Comparison of ENCODE assay signal across 8 cellular contexts in the genomic region with DNA sequence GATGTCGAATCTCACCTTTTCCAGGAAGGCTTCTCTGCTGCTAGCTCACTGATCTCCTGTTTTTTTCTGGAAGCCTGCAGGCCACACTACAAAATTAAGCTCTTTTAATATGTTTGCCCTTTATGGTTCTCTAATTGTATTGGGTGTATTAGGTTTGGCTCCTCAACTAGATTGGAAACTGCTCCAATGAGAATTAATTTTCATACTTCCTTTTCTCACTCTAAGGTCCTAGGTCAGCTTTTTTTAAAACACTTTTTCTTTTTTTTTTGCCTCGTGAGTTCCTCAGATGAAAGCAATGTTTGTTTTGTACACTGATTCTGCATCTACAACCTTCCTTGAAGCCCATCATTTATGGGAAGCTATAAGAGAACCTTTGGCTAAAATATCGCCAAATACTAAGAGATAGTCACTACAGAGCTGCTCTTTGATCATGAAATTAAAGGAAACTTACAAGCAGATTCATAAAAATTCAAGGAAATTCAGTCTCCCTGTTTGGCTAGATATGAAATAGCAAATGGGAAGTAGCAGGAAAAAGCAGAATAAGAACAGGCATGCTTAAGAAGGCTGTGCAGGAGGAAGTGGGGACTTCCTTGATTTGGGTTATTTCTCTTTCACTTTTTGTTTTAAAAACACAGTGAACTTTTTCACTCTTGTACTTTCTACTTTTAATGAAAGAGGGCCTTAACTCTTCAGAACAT. TPM values are rescaled to one million over a fixed set of nuclear protein-coding genes. Genes with fewer than 3 reads are reported as not detected.
A peak's percentile ranks its signal among the peaks of the same experiment; 100 is the strongest.
DNase-seq lines count a peak whose midpoint lies in the region; ATAC-seq, FAIRE-seq and TF ChIP-seq lines count a peak whose summit lies in the region.

No MANE protein-coding gene starts in this region.

- H3K27me3 ChIP-seq in liver (ENCODE audit: control insufficient read depth in 4 of 4, insufficient read depth in 4 of 4, low read length in 3 of 4) (no peaks in the 10 kb centered on the region), HepG2 (ENCODE audit: control insufficient read depth in 1 of 2, insufficient read depth in 2 of 2, low read length in 2 of 2) (no peaks in the 10 kb centered on the region)

- TF ChIP-seq CTCF in liver (IDR thresholded peaks at IDR 0.05; ENCODE audit: low read depth, low read length, missing input control), result no peak
- no peak for TF ChIP-seq CTCF in HepG2 (CRISPR knock-in tag; IDR thresholded peaks at IDR 0.05)

- intact Hi-C loops in HepG2 (cut with micrococcal nuclease; ENCODE audit: unreplicated experiment), result no loop called here

- peaks cover 18% of the 10 kb centered on the region for H3K36me3 Mint-ChIP-seq in T-helper 2 cell treated with Interferon-gamma antibody and Interleukin-4, amounts not matched to agents 5 μg/mL and 100 μg/mL, for 36 hours (ENCODE audit: low read depth)

- WGBS in liver, result 64% methylated on average over 3 of the region's 3 CpGs
- 12% methylated on average over 3 of the region's 3 CpGs for WGBS in HepG2 (ENCODE audit: low lambda C conversion rate)

- H3K4me3 Mint-ChIP-seq in T-helper 2 cell treated with Interferon-gamma antibody and Interleukin-4, amounts not matched to agents 5 μg/mL and 100 μg/mL, for 36 hours, result peak overlapping the region; percentile 84

- H3K4me2 ChIP-seq in HepG2 (ENCODE audit: low read depth, low read length), result no peak overlapping the region

- in situ Hi-C loops in HepG2 (cut with HindIII; ENCODE audit: extremely low pct_ligation_motif_present, low pct_unique_long_range_greater_than_20kb), result no loop called here

- DNase-seq in HepG2 (ENCODE audit: low spot score) (no peak), midbrain (lab: John Stamatoyannopoulos, UW) (peak; percentile 16), HT-29 (ENCODE audit: low spot score) (no peak), NCI-H2107 (lab: John Stamatoyannopoulos, UW) (no peak), OCI-M2 (lab: John Stamatoyannopoulos, UW; ENCODE audit: unreplicated experiment) (no peak)
- DNase-seq in T-helper 2 cell treated with Interferon-gamma antibody and Interleukin-4, amounts not matched to agents 5 μg/mL and 100 μg/mL, for 36 hours (ENCODE audit: low spot score), result no peak

- H3K4me1 ChIP-seq in liver (ENCODE audit: control insufficient read depth in 4 of 4, insufficient read depth in 4 of 4, low read length in 3 of 4) (peaks cover 0 to 6% (median 2%) of the 10 kb centered on the region in 4 donors), HepG2 (ENCODE audit: insufficient read depth, low read length) (no peaks in the 10 kb centered on the region)

- H3K9ac ChIP-seq in liver (ENCODE audit: low read depth in 1 of 2, low read length in 2 of 2) (no peak overlapping the region), HepG2 (ENCODE audit: insufficient read depth, low read depth, low read length) (no peak overlapping the region)

- TF ChIP-seq POLR2A in HepG2 (IDR thresholded peaks at IDR 0.05; ENCODE audit: insufficient read depth in 1 of 2, low read depth in 2 of 2, low read length in 2 of 2), result no peak

- peak overlapping the region; percentile 92 for H3K27ac Mint-ChIP-seq in T-helper 2 cell treated with Interferon-gamma antibody and Interleukin-4, amounts not matched to agents 5 μg/mL and 100 μg/mL, for 36 hours

- no peak overlapping the region for H3K4me3 ChIP-seq in liver (ENCODE audit: low read depth in 1 of 3, low read length in 3 of 3)
- no peak overlapping the region for H3K4me3 ChIP-seq in HepG2 (replicated peaks in 1 of 3; ENCODE audit: insufficient read depth in 1 of 3, low read depth in 2 of 3, low read length in 3 of 3)

- H3K27me3 Mint-ChIP-seq in T-helper 2 cell treated with Interferon-gamma antibody and Interleukin-4, amounts not matched to agents 5 μg/mL and 100 μg/mL, for 36 hours (ENCODE audit: low read depth), result no peaks in the 10 kb centered on the region

- H4K20me1 ChIP-seq in HepG2 (ENCODE audit: insufficient read depth, low read length), result no peaks in the 10 kb centered on the region

- no peaks in the 10 kb centered on the region for H3K79me2 ChIP-seq in HepG2 (ENCODE audit: insufficient read depth, low read length)

- FAIRE-seq in HepG2 (lab: Jason Lieb, UNC), result no peak

- H3K9me3 Mint-ChIP-seq in T-helper 2 cell treated with Interferon-gamma antibody and Interleukin-4, amounts not matched to agents 5 μg/mL and 100 μg/mL, for 36 hours, result peaks cover 8% of the 10 kb centered on the region

- H3K4me1 Mint-ChIP-seq in T-helper 2 cell treated with Interferon-gamma antibody and Interleukin-4, amounts not matched to agents 5 μg/mL and 100 μg/mL, for 36 hours (ENCODE audit: low read depth), result peaks cover 39% of the 10 kb centered on the region

- POLR2A ChIA-PET in HepG2 (lab: Yijun Ruan, JAX), result no interaction called here

- H3K9me3 ChIP-seq in liver (ENCODE audit: control insufficient read depth in 4 of 4, low read length in 3 of 4) (no peaks in the 10 kb centered on the region), HepG2 (ENCODE audit: low read length) (no peaks in the 10 kb centered on the region)

- CTCF ChIA-PET in HepG2 (lab: Yijun Ruan, JAX; ENCODE audit: low intra/inter-chr PET ratio, low total read pairs), result no interaction called here

- ATAC-seq in HepG2, result no peak
- peak; percentile 68 for ATAC-seq in HG03103 (IDR thresholded peaks at IDR 0.05; ENCODE audit: low read depth, unreplicated experiment)

- no TSS peak for BruUV-seq in HepG2 (replicated peaks; lab: Mats Ljungman, UMichigan)

- no peak overlapping the region for H2AFZ ChIP-seq in HepG2 (ENCODE audit: low read length)

- H3K36me3 ChIP-seq in liver (ENCODE audit: control insufficient read depth in 4 of 4, insufficient read depth in 3 of 4, low read depth in 1 of 4, low read length in 3 of 4) (no peaks in the 10 kb centered on the region), HepG2 (replicated peaks in 1 of 2; ENCODE audit: control insufficient read depth in 1 of 2, insufficient read depth in 2 of 2, low read length in 2 of 2) (no peaks in the 10 kb centered on the region)

- TF ChIP-seq EP300 in HepG2 (IDR thresholded peaks at IDR 0.05; ENCODE audit: low read depth in 2 of 2, low read length in 2 of 2), result no peak
- no peak for TF ChIP-seq EP300 in HepG2 (CRISPR knock-in tag; IDR thresholded peaks at IDR 0.05; ENCODE audit: borderline replicate concordance)

- no peak for TF ChIP-seq RAD21 in liver (IDR thresholded peaks at IDR 0.05)
- TF ChIP-seq RAD21 in HepG2 (CRISPR knock-in tag; IDR thresholded peaks at IDR 0.05), result no peak

- H3K27ac ChIP-seq in liver (ENCODE audit: low read depth in 1 of 2, low read length in 2 of 2) (peak overlapping the region in 1 of 2 donors; percentile 53), HepG2 (ENCODE audit: extremely low read length, insufficient read depth, low read length) (no peak overlapping the region)

TF ChIP-seq in liver, 16 proteins besides CTCF, POLR2A, EP300 and RAD21:
- TF ChIP-seq EGR1 (IDR thresholded peaks at IDR 0.05; ENCODE audit: low read depth in 2 of 2), result peak in 1 of 2 donors; percentile 12
- TF ChIP-seq SP1 (IDR thresholded peaks at IDR 0.05), result peak; percentile 14
- TF ChIP-seq FOXA1 (IDR thresholded peaks at IDR 0.05), result no peak
- TF ChIP-seq, protein P1, sequence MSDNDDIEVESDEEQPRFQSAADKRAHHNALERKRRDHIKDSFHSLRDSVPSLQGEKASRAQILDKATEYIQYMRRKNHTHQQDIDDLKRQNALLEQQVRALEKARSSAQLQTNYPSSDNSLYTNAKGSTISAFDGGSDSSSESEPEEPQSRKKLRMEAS (IDR thresholded peaks at IDR 0.05), result peak; percentile 47
- no peak for TF ChIP-seq FOXA2 (IDR thresholded peaks at IDR 0.05)

TF ChIP-seq in HepG2, 621 proteins besides CTCF, POLR2A, EP300 and RAD21 (continues in another document):
- TF ChIP-seq ZNF232 (CRISPR knock-in tag; IDR thresholded peaks at IDR 0.05; ENCODE audit: borderline replicate concordance), result no peak
- no peak for TF ChIP-seq ELF1 (CRISPR knock-in tag; IDR thresholded peaks at IDR 0.05)
- TF ChIP-seq ZNF17 (CRISPR knock-in tag; IDR thresholded peaks at IDR 0.05), result no peak
- TF ChIP-seq, protein P2, sequence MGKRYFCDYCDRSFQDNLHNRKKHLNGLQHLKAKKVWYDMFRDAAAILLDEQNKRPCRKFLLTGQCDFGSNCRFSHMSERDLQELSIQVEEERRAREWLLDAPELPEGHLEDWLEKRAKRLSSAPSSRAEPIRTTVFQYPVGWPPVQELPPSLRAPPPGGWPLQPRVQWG (CRISPR knock-in tag; IDR thresholded peaks at IDR 0.05; ENCODE audit: borderline replicate concordance, low read depth), result no peak

RNA-seq across cellular contexts. Expression of a gene that starts 55.2 kb away (rescaled TPM):
- 10 to 100 TPM in 1 of 2 donors, 1 to 10 TPM in 1; 8.4 to 14.6 TPM for total RNA-seq in liver
- 1 to 10 TPM; 2.3 to 5.5 TPM for polyA plus RNA-seq in liver
- not detected in 2 replicates for total RNA-seq in HepG2 (2016; rRNA removed; fragmentation: Illumina TruSeq; extraction: Trizol)
- total RNA-seq in HepG2 (2016; cell fraction: cytosol; rRNA removed; fragmentation: Illumina TruSeq; extraction: Trizol; ENCODE audit: low read depth), result not detected in 2 replicates
- total RNA-seq in HepG2 (2016; cell fraction: insoluble cytoplasmic fraction; rRNA removed; fragmentation: Illumina TruSeq; extraction: Trizol), result not detected in 2 replicates
- total RNA-seq in HepG2 (2016; cell fraction: membrane; rRNA removed; fragmentation: Illumina TruSeq; extraction: Trizol), result not detected in 2 replicates
- not detected in 2 replicates for total RNA-seq in HepG2 (2016; cell fraction: nucleus; rRNA removed; fragmentation: Illumina TruSeq; extraction: Trizol)
- polyA plus RNA-seq in HepG2 (2011; rRNA removed), result 0.03 TPM in 1 of 2 replicates, not detected in the other
- not detected in 2 replicates for polyA plus RNA-seq in HepG2 (2011; cell fraction: cytosol; rRNA removed)
- 0.03 and 0.12 TPM in 2 replicates for polyA plus RNA-seq in HepG2 (2011; cell fraction: nucleus; rRNA removed)
- polyA plus RNA-seq in HepG2 (2012), result 0.11 TPM in 1 of 2 replicates, not detected in the other
- not detected in 2 replicates for polyA plus RNA-seq in HepG2 (2016; cell fraction: cytosol; fragmentation: Illumina TruSeq; extraction: Trizol; ENCODE audit: low read depth)
- not detected in 2 replicates for polyA plus RNA-seq in HepG2 (2016; cell fraction: insoluble cytoplasmic fraction; fragmentation: Illumina TruSeq; extraction: Trizol; ENCODE audit: low read depth)
- polyA plus RNA-seq in HepG2 (2016; cell fraction: membrane; fragmentation: Illumina TruSeq; extraction: Trizol; ENCODE audit: low read depth), result not detected in 2 replicates
- not detected in 2 replicates for polyA plus RNA-seq in HepG2 (2016; cell fraction: nucleus; fragmentation: Illumina TruSeq; extraction: Trizol; ENCODE audit: insufficient read depth, low read depth)
- 0.28 TPM in 1 of 2 replicates, not detected in the other for polyA minus RNA-seq in HepG2 (2011; rRNA and poly(A)+ RNA removed; ENCODE audit: low replicate concordance)
- not detected in 2 replicates for polyA minus RNA-seq in HepG2 (2011; cell fraction: cytosol; rRNA and poly(A)+ RNA removed)
- 0.12 and 0.26 TPM in 2 replicates for polyA minus RNA-seq in HepG2 (2011; cell fraction: nucleus; rRNA and poly(A)+ RNA removed)
- not detected in 2 replicates for total RNA-seq in HT-29 (2014; rRNA removed; shearing (Covaris generic))
